ENCODE assay signal across 23 cellular contexts in genomic region chr21:25984538-25984937, GRCh38.
"Had no signal": no experiment of that assay in that cellular context is flagged by ENCODE, and none has a peak within 500 bp of the region (broad histone marks: within the 10 kb centered on the region; RNA-seq: fewer than 3 reads in every experiment).

No MANE protein-coding gene starts in this region.

- ATAC-seq: activated T-helper 17 cell treated with anti-CD3 and anti-CD28 coated beads, Interleukin-2, amount 50 U/mL, for 72 hours; PC-3; T-cell had no signal

- H3K27ac Mint-ChIP-seq: activated B cell treated with CpG ODN at 0.5 μM for 24 hours; activated CD4-positive, alpha-beta memory T cell treated with anti-CD3 and anti-CD28 coated beads for 36 hours; activated CD4-positive, alpha-beta T cell treated with anti-CD3 and anti-CD28 coated beads, Interleukin-2, amount 10 ng/mL, durations not matched to agents 7 days and 5 days; activated naive CD4-positive, alpha-beta T cell treated with anti-CD3 and anti-CD28 coated beads for 36 hours; activated naive CD8-positive, alpha-beta T cell; activated T-helper 17 cell treated with anti-CD3 and anti-CD28 coated beads, Interleukin-2, amount 50 U/mL, for 72 hours; T-cell had no signal

- H3K4me3 Mint-ChIP-seq: activated B cell treated with CpG ODN at 0.5 μM for 24 hours; activated CD4-positive, alpha-beta memory T cell treated with anti-CD3 and anti-CD28 coated beads for 36 hours; activated CD4-positive, alpha-beta T cell treated with anti-CD3 and anti-CD28 coated beads, Interleukin-2, amount 10 ng/mL, durations not matched to agents 7 days and 5 days; activated naive CD4-positive, alpha-beta T cell treated with anti-CD3 and anti-CD28 coated beads for 36 hours; activated naive CD8-positive, alpha-beta T cell; activated T-helper 17 cell treated with anti-CD3 and anti-CD28 coated beads, Interleukin-2, amount 50 U/mL, for 72 hours; T-cell had no signal

- H3K4me1 Mint-ChIP-seq: activated B cell treated with CpG ODN at 0.5 μM for 24 hours; activated T-helper 17 cell treated with anti-CD3 and anti-CD28 coated beads, Interleukin-2, amount 50 U/mL, for 72 hours had no signal

- DNase-seq: activated B cell treated with CpG ODN at 0.5 μM for 24 hours; activated CD4-positive, alpha-beta memory T cell treated with anti-CD3 and anti-CD28 coated beads for 36 hours; activated CD4-positive, alpha-beta T cell treated with anti-CD3 and anti-CD28 coated beads for 1 hour; activated CD4-positive, alpha-beta T cell treated with anti-CD3 and anti-CD28 coated beads, Interleukin-2, amount 10 ng/mL, durations not matched to agents 7 days and 5 days; activated gamma-delta T cell; activated naive CD4-positive, alpha-beta T cell treated with anti-CD3 and anti-CD28 coated beads for 36 hours; activated T-cell treated with anti-CD3 and anti-CD28 coated beads for 4 hours; activated T-cell treated with anti-CD3 and anti-CD28 coated beads, Interleukin-2, amount 50 U/mL, for 48 hours; anterior cingulate cortex; KG1; NCI-H1048; NCI-H146; NCI-H187 treated with DMSO at 0.1 percent for 48 hours; NCI-H2081 treated with DMSO at 0.1 percent for 48 hours; NCI-H446; NCI-H524; PC-3; SIG-M5; T-cell; T-helper 2 cell; T1000 had no signal

- H3K9me3 Mint-ChIP-seq: activated B cell treated with CpG ODN at 0.5 μM for 24 hours; activated CD4-positive, alpha-beta memory T cell treated with anti-CD3 and anti-CD28 coated beads for 36 hours; activated CD4-positive, alpha-beta T cell treated with anti-CD3 and anti-CD28 coated beads, Interleukin-2, amount 10 ng/mL, durations not matched to agents 7 days and 5 days; activated naive CD4-positive, alpha-beta T cell treated with anti-CD3 and anti-CD28 coated beads for 36 hours; activated T-helper 17 cell treated with anti-CD3 and anti-CD28 coated beads, Interleukin-2, amount 50 U/mL, for 72 hours; T-cell had no signal

- H3K27me3 Mint-ChIP-seq: activated B cell treated with CpG ODN at 0.5 μM for 24 hours; activated CD4-positive, alpha-beta memory T cell treated with anti-CD3 and anti-CD28 coated beads for 36 hours; activated CD4-positive, alpha-beta T cell treated with anti-CD3 and anti-CD28 coated beads, Interleukin-2, amount 10 ng/mL, durations not matched to agents 7 days and 5 days; activated naive CD8-positive, alpha-beta T cell; activated T-helper 17 cell treated with anti-CD3 and anti-CD28 coated beads, Interleukin-2, amount 50 U/mL, for 72 hours; T-cell had no signal
